In the genomic region with DNA sequence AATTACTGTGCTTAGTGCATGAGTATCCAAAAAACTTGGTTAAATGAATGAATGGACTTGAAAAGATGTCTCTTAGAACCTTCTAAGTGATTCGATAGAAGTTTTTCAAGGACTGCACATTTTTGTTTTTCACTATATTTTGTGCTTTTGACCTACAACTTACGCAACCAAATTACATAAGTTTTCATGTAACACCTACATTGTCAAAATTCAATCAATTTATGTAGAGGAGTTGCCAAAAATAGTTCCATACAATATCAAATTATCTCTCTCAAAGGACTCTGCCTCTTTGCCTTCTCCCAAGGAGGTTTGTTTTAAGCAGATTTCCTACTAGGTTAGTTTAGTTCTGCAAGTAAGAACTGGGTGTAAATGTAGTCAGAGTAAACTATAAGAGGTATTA, we compare ENCODE assay signal across 18 cellular contexts. TPM values are rescaled to one million over a fixed set of nuclear protein-coding genes. Genes with fewer than 3 reads are reported as not detected.
DNase-seq lines count a peak whose midpoint lies in the region; ATAC-seq, FAIRE-seq and TF ChIP-seq lines count a peak whose summit lies in the region.
"Had no signal": no experiment of that assay in that cellular context is flagged by ENCODE, and none has a peak within 500 bp of the region (broad histone marks: within the 10 kb centered on the region; RNA-seq: fewer than 3 reads in every experiment).

No MANE protein-coding gene starts in this region.

- no peak overlapping the region for H3K9ac ChIP-seq in K562 (ENCODE audit: insufficient read depth in 1 of 2, low read depth in 2 of 2, low read length in 2 of 2)

- peaks cover 82% of the 10 kb centered on the region for H3K4me1 Mint-ChIP-seq in activated T-cell treated with anti-CD3 and anti-CD28 coated beads, Interleukin-2, amount 50 U/mL, for 72 hours (ENCODE audit: low read depth)
- peaks cover 93% of the 10 kb centered on the region for H3K4me1 Mint-ChIP-seq in CD4-positive, alpha-beta T cell (ENCODE audit: low read depth)
- peaks cover 27 to 90% (median 89%) of the 10 kb centered on the region in 4 donors for H3K4me1 Mint-ChIP-seq in naive thymus-derived CD8-positive, alpha-beta T cell

- POLR2A ChIA-PET in CD4-positive, alpha-beta T cell (lab: Charles Lee), result interaction anchor here (2.3 kb wide), 1 partner anchor 10 kb away, joined by 19 read pairs; the partner anchor contains the start of gene MARCHF7
- POLR2A ChIA-PET in K562 (lab: Yijun Ruan, JAX), result interaction anchor here (0.9 to 2.9 kb wide), 7 partner anchors 8 to 110 kb away, joined by 4 to 40 read pairs (median 6); partner anchors contain the start of gene MARCHF7
- POLR2A ChIA-PET in naive thymus-derived CD8-positive, alpha-beta T cell (lab: Charles Lee), result interaction anchor here (1.5 kb wide), 1 partner anchor 10 kb away, joined by 10 read pairs; the partner anchor contains the start of gene MARCHF7

- no peak for TF ChIP-seq RAD21 in K562 (CRISPR knock-in tag; conservative IDR thresholded peaks at IDR 0.05 in 1 of 2, IDR thresholded peaks at IDR 0.05 in 1 of 2)

- no peak overlapping the region for H3K4me2 ChIP-seq in K562 (ENCODE audit: insufficient read depth, low read length)

- H3K36me3 Mint-ChIP-seq in activated T-cell treated with anti-CD3 and anti-CD28 coated beads, Interleukin-2, amount 50 U/mL, for 72 hours (ENCODE audit: insufficient read depth in 2 of 2), result peaks cover 15 to 58% of the 10 kb centered on the region in 2 donors
- H3K36me3 Mint-ChIP-seq in CD4-positive, alpha-beta T cell (ENCODE audit: low read depth), result peaks cover 93% of the 10 kb centered on the region
- peaks cover 11 to 76% (median 39%) of the 10 kb centered on the region in 3 donors for H3K36me3 Mint-ChIP-seq in naive thymus-derived CD8-positive, alpha-beta T cell

- H3K36me3 ChIP-seq in K562 (ENCODE audit: control insufficient read depth, insufficient read depth, low read length), result peaks cover 78% of the 10 kb centered on the region

- H3K4me3 ChIP-seq in K562, result no peak overlapping the region
- H3K4me3 ChIP-seq: MG63, Peyer's patch had no signal

- CTCF ChIA-PET in CD4-positive, alpha-beta T cell (lab: Charles Lee), result no interaction called here
- CTCF ChIA-PET in K562 (lab: Yijun Ruan, JAX; ENCODE audit: low intra/inter-chr PET ratio), result no interaction called here

- H3K9me3 Mint-ChIP-seq in activated T-cell treated with anti-CD3 and anti-CD28 coated beads, Interleukin-2, amount 50 U/mL, for 72 hours, result peaks cover 0 to 3% of the 10 kb centered on the region in 2 donors
- no peaks in the 10 kb centered on the region for H3K9me3 Mint-ChIP-seq in CD4-positive, alpha-beta T cell
- peaks cover 0 to 8% (median 0%) of the 10 kb centered on the region in 9 donors for H3K9me3 Mint-ChIP-seq in naive thymus-derived CD8-positive, alpha-beta T cell

- H3K9me3 ChIP-seq in CD4-positive, alpha-beta T cell (ENCODE audit: control insufficient read depth, low read length), result no peaks in the 10 kb centered on the region
- no peaks in the 10 kb centered on the region for H3K9me3 ChIP-seq in K562 (replicated peaks; ENCODE audit: control insufficient read depth, insufficient read depth, low read depth, low read length)
- H3K9me3 ChIP-seq: BE2C, Peyer's patch had no signal

- peaks cover 2 to 4% of the 10 kb centered on the region in 2 experiments; a peak in 3 of 5 replicates for H3K4me1 ChIP-seq in K562 (replicated peaks in 1 of 2; ENCODE audit: control insufficient read depth in 2 of 2, insufficient read depth in 2 of 2, low read length in 2 of 2)
- H3K4me1 ChIP-seq: BE2C had no signal

- peaks cover 46% of the 10 kb centered on the region for H4K20me1 ChIP-seq in K562 (replicated peaks; ENCODE audit: control insufficient read depth, insufficient read depth, low read length)

- H2AFZ ChIP-seq in K562 (ENCODE audit: low read depth, low read length), result no peak overlapping the region

- TF ChIP-seq EP300 in K562 (IDR thresholded peaks at IDR 0.05; ENCODE audit: low read length), result no peak

- H3K9me1 ChIP-seq in K562 (ENCODE audit: control insufficient read depth, insufficient read depth, low read length), result no peaks in the 10 kb centered on the region

- H3K27ac Mint-ChIP-seq in activated T-cell treated with anti-CD3 and anti-CD28 coated beads, Interleukin-2, amount 50 U/mL, for 72 hours, result peak overlapping the region; percentile 54
- H3K27ac Mint-ChIP-seq in CD4-positive, alpha-beta T cell, result peak overlapping the region; percentile 35
- H3K27ac Mint-ChIP-seq in naive thymus-derived CD8-positive, alpha-beta T cell, result peak overlapping the region in 3 of 10 donors; percentile 2 to 84 (median 43)

- H3K27ac ChIP-seq in CD4-positive, alpha-beta T cell (ENCODE audit: low read depth, low read length), result no peak overlapping the region
- H3K27ac ChIP-seq in K562 (ENCODE audit: extremely low read depth, low read depth, low read length), result no peak overlapping the region
- H3K27ac ChIP-seq: Peyer's patch had no signal

- no peak for ATAC-seq in activated T-cell treated with anti-CD3 and anti-CD28 coated beads, Interleukin-2, amount 50 U/mL, for 72 hours (replicated peaks in 1 of 2)
- ATAC-seq in CD4-positive, alpha-beta T cell (ENCODE audit: poor library complexity), result no peak
- ATAC-seq in K562 (no peak), HG02798 (IDR thresholded peaks at IDR 0.05; ENCODE audit: poor library complexity, unreplicated experiment) (no peak), HG03457 (IDR thresholded peaks at IDR 0.05; ENCODE audit: unreplicated experiment) (no peak)
- no peak for ATAC-seq in naive thymus-derived CD8-positive, alpha-beta T cell
- ATAC-seq: Right ventricle myocardium inferior had no signal

- BruUV-seq in K562 (replicated peaks; lab: Mats Ljungman, UMichigan), result no TSS peak

- in situ Hi-C loops in K562 (cut with MboI), result no loop called here

- FAIRE-seq in K562 (lab: Jason Lieb, UNC), result no peak

- 88% methylated on average over 2 of the region's 2 CpGs for WGBS in K562 (ENCODE audit: insufficient coverage, low coverage, missing lambda C conversion rate)

- no peak for TF ChIP-seq POLR2A in K562 (conservative IDR thresholded peaks at IDR 0.05)

- no peak overlapping the region for H3K4me3 Mint-ChIP-seq in activated T-cell treated with anti-CD3 and anti-CD28 coated beads, Interleukin-2, amount 50 U/mL, for 72 hours
- peak overlapping the region; percentile 2 for H3K4me3 Mint-ChIP-seq in CD4-positive, alpha-beta T cell
- H3K4me3 Mint-ChIP-seq in naive thymus-derived CD8-positive, alpha-beta T cell, result peak overlapping the region in 7 of 10 donors; percentile 30 to 63 (median 46)

- intact Hi-C loops in CD4-positive, alpha-beta T cell (cut with DNase I, micrococcal nuclease), result no loop called here
- intact Hi-C loops in K562 (cut with micrococcal nuclease), result no loop called here

- no peak for TF ChIP-seq CTCF in CD4-positive, alpha-beta T cell (IDR thresholded peaks at IDR 0.05)
- TF ChIP-seq CTCF in K562 (IDR thresholded peaks at IDR 0.05 in 2 of 3, conservative IDR thresholded peaks at IDR 0.05 in 1 of 3; ENCODE audit: insufficient read depth in 2 of 3, low read depth in 1 of 3, low read length in 3 of 3), result no peak

- H3K27me3 ChIP-seq in CD4-positive, alpha-beta T cell (ENCODE audit: control insufficient read depth, insufficient read depth, low read length), result no peaks in the 10 kb centered on the region
- H3K27me3 ChIP-seq in K562 (ENCODE audit: control insufficient read depth in 2 of 2, insufficient read depth in 2 of 2, low read length in 2 of 2), result no peaks in the 10 kb centered on the region
- H3K27me3 ChIP-seq: BE2C, MG63, Peyer's patch had no signal

- H3K79me2 ChIP-seq in K562 (ENCODE audit: control insufficient read depth, insufficient read depth, low read length), result peaks cover 100% of the 10 kb centered on the region

- no peaks in the 10 kb centered on the region for H3K27me3 Mint-ChIP-seq in activated T-cell treated with anti-CD3 and anti-CD28 coated beads, Interleukin-2, amount 50 U/mL, for 72 hours (ENCODE audit: low read depth)
- H3K27me3 Mint-ChIP-seq in CD4-positive, alpha-beta T cell, result no peaks in the 10 kb centered on the region
- no peaks in the 10 kb centered on the region for H3K27me3 Mint-ChIP-seq in naive thymus-derived CD8-positive, alpha-beta T cell

- no peak for DNase-seq in activated T-cell treated with anti-CD3 and anti-CD28 coated beads, Interleukin-2, amount 50 U/mL, for 72 hours
- DNase-seq in activated T-cell treated with anti-CD3 and anti-CD28 coated beads for 4 hours (no peak), K562 (ENCODE audit: extremely low read depth in 1 of 4, low spot score in 3 of 4) (no peak), NCI-H510A (lab: John Stamatoyannopoulos, UW) (no peak)
- DNase-seq in CD4-positive, alpha-beta T cell, result no peak
- no peak for DNase-seq in naive thymus-derived CD8-positive, alpha-beta T cell
- DNase-seq: 8988T, BE2C, DMS79 treated with DMSO at 0.1 percent for 48 hours, HCEC 1CT, MG63, NCI-H1092 treated with DMSO at 0.1 percent for 48 hours, NCI-H2081 treated with DMSO at 0.1 percent for 48 hours, NCI-H524 treated with DMSO at 0.1 percent for 48 hours, Peyer's patch had no signal

TF ChIP-seq in K562, 482 proteins besides CTCF, POLR2A, EP300 and RAD21:
- TF ChIP-seq TAF15 (IDR thresholded peaks at IDR 0.05; ENCODE audit: low read depth, low read length), result no peak
- TF ChIP-seq CEBPB (tag; IDR thresholded peaks at IDR 0.05), result peak; percentile 19; the same call in 1 of the 2 replicates

RNA-seq across cellular contexts. Expression of gene MARCHF7, which starts 10.3 kb away (rescaled TPM):
- total RNA-seq in activated T-cell treated with anti-CD3 and anti-CD28 coated beads, Interleukin-2, amount 50 U/mL, for 72 hours, result 100 to 1,000 TPM in 1 of 2 donors, 10 to 100 TPM in 1; 91.4 to 104 TPM
- total RNA-seq in CD4-positive, alpha-beta T cell, result 10 to 100 TPM; 58.1 to 61.4 TPM
- total RNA-seq in K562 (2011; cell fraction: chromatin; rRNA removed; ENCODE audit: low replicate concordance), result 54.6 and 159 TPM in 2 replicates
- total RNA-seq in K562 (2011; cell fraction: nucleolus; rRNA removed), result 18.2 and 23.3 TPM in 2 replicates
- 32.9 and 50.8 TPM in 2 replicates for total RNA-seq in K562 (2011; cell fraction: nucleoplasm; rRNA removed)
- total RNA-seq in K562 (2014; rRNA removed), result 53.3 and 58.8 TPM in 2 replicates
- 117 and 143 TPM in 2 replicates for total RNA-seq in K562 (2014; rRNA removed; fragmentation: Illumina TruSeq; extraction: Trizol)
- 118 and 130 TPM in 2 replicates for total RNA-seq in K562 (2015; rRNA removed; fragmentation: Illumina TruSeq; extraction: Trizol)
- total RNA-seq in K562 (2021), result 80.5 and 84.9 TPM in 2 replicates
- polyA plus RNA-seq in K562 (2011; rRNA removed), result 59.4 and 65.1 TPM in 2 replicates
- 8.2 and 21.8 TPM in 2 replicates for polyA plus RNA-seq in K562 (2011; cell fraction: cytosol; rRNA removed)
- 40.9 and 56.7 TPM in 2 replicates for polyA plus RNA-seq in K562 (2011; cell fraction: nucleus; rRNA removed)
- 59.4 and 78.8 TPM in 2 replicates for polyA plus RNA-seq in K562 (2012)
- polyA plus RNA-seq in K562 (2014; fragmentation: Illumina TruSeq; extraction: Trizol), result 103 and 137 TPM in 2 replicates
- polyA plus RNA-seq in K562 (2014; fragmentation: Nextera tagmentation; extraction: Ambion mirVana), result 100 to 1,000 TPM in 1 of 2 experiments, 10 to 100 TPM in 1; 86.7 to 106 TPM
- 50.7 and 58.2 TPM in 2 replicates for polyA plus RNA-seq in K562 (2014; rRNA removed)
- 67.6 and 108 TPM in 2 replicates for polyA minus RNA-seq in K562 (2011; rRNA and poly(A)+ RNA removed)
- 46.2 and 52.4 TPM in 2 replicates for polyA minus RNA-seq in K562 (2011; cell fraction: cytosol; rRNA and poly(A)+ RNA removed)
- polyA minus RNA-seq in K562 (2011; cell fraction: nucleus; rRNA and poly(A)+ RNA removed), result 32.7 and 58.6 TPM in 2 replicates
- total RNA-seq in naive thymus-derived CD8-positive, alpha-beta T cell, result 100 to 1,000 TPM; 145 to 156 TPM
- 100 to 1,000 TPM; 147 to 158 (median 157) TPM for polyA plus RNA-seq in naive thymus-derived CD8-positive, alpha-beta T cell

Comparison
In these comparisons a context has a peak if more than half of its experiments do, and no peak if none do; other contexts are left out.
1. H3K4me3 Mint-ChIP-seq: peak in CD4-positive, alpha-beta T cell (single experiment) and naive thymus-derived CD8-positive, alpha-beta T cell (7 of 10); none in activated T-cell treated with anti-CD3 and anti-CD28 coated beads, Interleukin-2, amount 50 U/mL, for 72 hours (0 of 2).